In genomic region chr22:23454345-23454744, GRCh38 we compare ENCODE assay signal across 8 cellular contexts.
DNase-seq lines count a peak whose midpoint lies in the region; ATAC-seq, FAIRE-seq and TF ChIP-seq lines count a peak whose summit lies in the region.
"Not testable (repeated sequence)": the region's sequence is repeated elsewhere in the genome, so short reads cannot be mapped to it uniquely, and the experiment has no call there.

No MANE protein-coding gene starts in this region.

- not testable (repeated sequence) for H3K27me3 ChIP-seq in bronchial epithelial cell (ENCODE audit: control insufficient read depth, insufficient read depth, low read length); pancreas
- peaks cover 0 to 39% (median 0%) of the 10 kb centered on the region in 4 donors for H3K27me3 ChIP-seq in esophagus muscularis mucosa

- not testable (repeated sequence) for H3K4me1 ChIP-seq in HEK293 (ENCODE audit: control insufficient read depth, insufficient read depth, low read length); esophagus muscularis mucosa; pancreas

- intact Hi-C loops in esophagus muscularis mucosa (cut with DNase I); pancreas (cut with DNase I): not testable (repeated sequence)

- not testable (repeated sequence) for ATAC-seq in SK-N-SH treated with all-trans-retinoic acid at 6 μM for 48 hours, pancreas

- FAIRE-seq in D721Med (lab: Jason Lieb, UNC) (peak; percentile 73), bronchial epithelial cell (lab: Jason Lieb, UNC) (peak; percentile 50), endometrium (lab: Jason Lieb, UNC) (peak; percentile 23), pancreas (lab: Jason Lieb, UNC) (peak; percentile 5), urothelium cell line (lab: Jason Lieb, UNC) (peak; percentile 97)

- not testable (repeated sequence) for TF ChIP-seq EP300 in esophagus muscularis mucosa (IDR thresholded peaks at IDR 0.05)

- H3K4me3 ChIP-seq in HEK293 (ENCODE audit: low read depth, low read length); bronchial epithelial cell (ENCODE audit: low read depth, low read length); esophagus muscularis mucosa; pancreas: not testable (repeated sequence)

- not testable (repeated sequence) for TF ChIP-seq CTCF in D721Med (IDR thresholded peaks at IDR 0.05; ENCODE audit: insufficient read depth, missing control alignments); HEK293 (tag by site-specific recombination; IDR thresholded peaks at IDR 0.05); bronchial epithelial cell (IDR thresholded peaks at IDR 0.05; ENCODE audit: insufficient read depth, low read length, severe bottlenecking); esophagus muscularis mucosa (IDR thresholded peaks at IDR 0.05); pancreas (IDR thresholded peaks at IDR 0.05)

- CTCF ChIA-PET in HEK293 (lab: Yijun Ruan, JAX) = not testable (repeated sequence)

- POLR2A ChIA-PET in HEK293 (lab: Yijun Ruan, JAX) = not testable (repeated sequence)

- not testable (repeated sequence) for H3K36me3 ChIP-seq in HEK293 (ENCODE audit: control insufficient read depth in 2 of 2, insufficient read depth in 1 of 2, low read length in 2 of 2); bronchial epithelial cell (ENCODE audit: control insufficient read depth, insufficient read depth, low read length); esophagus muscularis mucosa; pancreas

- TF ChIP-seq POLR2A in esophagus muscularis mucosa (IDR thresholded peaks at IDR 0.05; ENCODE audit: low read depth) = not testable (repeated sequence)

- not testable (repeated sequence) for H3K27ac ChIP-seq in HEK293 (ENCODE audit: extremely low read depth, low read depth, low read length); esophagus muscularis mucosa (replicated peaks in 1 of 4); pancreas

- DNase-seq in D721Med (ENCODE audit: insufficient read length, low spot score); bronchial epithelial cell (ENCODE audit: low read depth); pancreas; urothelium cell line (ENCODE audit: low spot score): not testable (repeated sequence)
- peak; percentile 29 for DNase-seq in esophagus muscularis mucosa (ENCODE audit: extremely low spot score)

- H3K9me3 ChIP-seq in HEK293 (ENCODE audit: control insufficient read depth, insufficient read depth, low read depth, low read length); esophagus muscularis mucosa; pancreas: not testable (repeated sequence)

- 85% methylated on average over 9 of the region's 9 CpGs for WGBS in esophagus muscularis mucosa
- WGBS in pancreas, 2 donors = 69 to 86% methylated on average over 9 of the region's 9 CpGs

TF ChIP-seq in HEK293, 187 proteins besides CTCF, POLR2A, EP300 and RAD21:
- peak; percentile 90 for TF ChIP-seq ZFP3 (tag by site-specific recombination; IDR thresholded peaks at IDR 0.05; ENCODE audit: low read depth)
TF ChIP-seq in HEK293: peak in this region for 1; not testable (repeated sequence) for 186.

TF ChIP-seq in SK-N-SH treated with all-trans-retinoic acid at 6 μM for 48 hours, 23 proteins besides CTCF, POLR2A, EP300 and RAD21:
- peak; percentile 95 for TF ChIP-seq ZFP3 (CRISPR knock-in tag; IDR thresholded peaks at IDR 0.05)
